Comparison of ENCODE assay signal across 9 cellular contexts in genomic region chr1:26408604-26409003, GRCh38. TPM values are rescaled to one million over a fixed set of nuclear protein-coding genes. Genes with fewer than 3 reads are reported as not detected.
DNase-seq lines count a peak whose midpoint lies in the region; ATAC-seq and TF ChIP-seq lines count a peak whose summit lies in the region.
"Had no signal": no experiment of that assay in that cellular context is flagged by ENCODE, and none has a peak within 500 bp of the region (broad histone marks: within the 10 kb centered on the region; RNA-seq: fewer than 3 reads in every experiment).

No MANE protein-coding gene starts in this region.

- H3K4me1 ChIP-seq in heart right ventricle (peaks cover 0 to 6% (median 0%) of the 10 kb centered on the region in 9 donors), prostate gland (replicated peaks) (no peaks in the 10 kb centered on the region)

- DNase-seq in GM20000 (ENCODE audit: low spot score): peak; percentile 81
- DNase-seq in SK-N-MC (ENCODE audit: low read depth, low spot score): peak; percentile 50
- peak; percentile 54 to 84 for DNase-seq in activated naive CD4-positive, alpha-beta T cell treated with anti-CD3 and anti-CD28 coated beads, Interleukin-2, amount 50 U/mL, for 72 hours (ENCODE audit: low spot score in 2 of 2)
- DNase-seq in heart right ventricle: peak; percentile 72 to 75
- DNase-seq in prostate gland (ENCODE audit: low spot score): peak; percentile 58

- TF ChIP-seq POLR2A in prostate gland (IDR thresholded peaks at IDR 0.05): no peak

- intact Hi-C loops in heart right ventricle (cut with DNase I) (no loop called here), prostate gland (cut with DNase I) (no loop called here)

- H3K9me3 ChIP-seq in SK-N-MC (ENCODE audit: low read depth, low read length): no peaks in the 10 kb centered on the region
- H3K9me3 ChIP-seq in heart right ventricle: no peaks in the 10 kb centered on the region
- H3K9me3 ChIP-seq in prostate gland: no peaks in the 10 kb centered on the region

- H3K9ac ChIP-seq in SK-N-MC (ENCODE audit: insufficient read length): no peak overlapping the region

- TF ChIP-seq CTCF in GM20000 (IDR thresholded peaks at IDR 0.05; ENCODE audit: extremely low read depth, missing control alignments) (no peak), heart right ventricle (IDR thresholded peaks at IDR 0.05) (no peak), prostate gland (IDR thresholded peaks at IDR 0.05) (no peak)

- ATAC-seq in activated naive CD4-positive, alpha-beta T cell treated with anti-CD3 and anti-CD28 coated beads, Interleukin-2, amount 50 U/mL, for 72 hours: peak; percentile 39 to 71
- ATAC-seq in heart right ventricle: peak in 7 of 8 donors; percentile 80 to 90 (median 88)
- no peak for ATAC-seq in GM19455 (IDR thresholded peaks at IDR 0.05; ENCODE audit: unreplicated experiment)
- ATAC-seq in GM21786 (IDR thresholded peaks at IDR 0.05; ENCODE audit: unreplicated experiment): no peak
- ATAC-seq in HG03354 (IDR thresholded peaks at IDR 0.05; ENCODE audit: poor library complexity, severe bottlenecking, unreplicated experiment): no peak

- H3K27ac ChIP-seq in SK-N-MC: no peak overlapping the region
- H3K27ac ChIP-seq in heart right ventricle: no peak overlapping the region
- no peak overlapping the region for H3K27ac ChIP-seq in prostate gland

- WGBS in heart right ventricle, 2 donors: 1% methylated on average over 12 of the region's 12 CpGs
- WGBS in prostate gland: 1% methylated on average over 12 of the region's 12 CpGs

- H3K27me3 ChIP-seq in heart right ventricle: peaks cover 29 to 63% (median 58%) of the 10 kb centered on the region in 7 donors
- peaks cover 34% of the 10 kb centered on the region for H3K27me3 ChIP-seq in prostate gland (replicated peaks; ENCODE audit: insufficient read depth)

- H3K4me3 ChIP-seq in SK-N-MC: no peak overlapping the region
- no peak overlapping the region for H3K4me3 ChIP-seq in heart right ventricle
- H3K4me3 ChIP-seq in prostate gland: no peak overlapping the region

- H3K36me3 ChIP-seq in SK-N-MC (ENCODE audit: insufficient read depth, low read length) (no peaks in the 10 kb centered on the region), heart right ventricle (no peaks in the 10 kb centered on the region), prostate gland (no peaks in the 10 kb centered on the region)

- H3K27ac Mint-ChIP-seq in activated naive CD4-positive, alpha-beta T cell treated with anti-CD3 and anti-CD28 coated beads, Interleukin-2, amount 50 U/mL, for 72 hours: no peak overlapping the region
- H3K27ac Mint-ChIP-seq: T-helper 1 cell treated with Interleukin-12 subunit alpha and Interleukin-12 subunit beta and Interleukin-4 antibody, amounts not matched to agents 30 μg/mL and 1 μg/mL, for 36 hours had no signal

- no peaks in the 10 kb centered on the region for H3K9me3 Mint-ChIP-seq in activated naive CD4-positive, alpha-beta T cell treated with anti-CD3 and anti-CD28 coated beads, Interleukin-2, amount 50 U/mL, for 72 hours
- H3K9me3 Mint-ChIP-seq: T-helper 1 cell treated with Interleukin-12 subunit alpha and Interleukin-12 subunit beta and Interleukin-4 antibody, amounts not matched to agents 30 μg/mL and 1 μg/mL, for 36 hours had no signal

- H3K36me3 Mint-ChIP-seq in activated naive CD4-positive, alpha-beta T cell treated with anti-CD3 and anti-CD28 coated beads, Interleukin-2, amount 50 U/mL, for 72 hours: peaks cover 0 to 10% of the 10 kb centered on the region in 2 donors

RNA-seq across cellular contexts. Expression of gene LIN28A, which starts 2.0 kb away (rescaled TPM):
- not detected for total RNA-seq in activated naive CD4-positive, alpha-beta T cell treated with anti-CD3 and anti-CD28 coated beads, Interleukin-2, amount 50 U/mL, for 72 hours
- total RNA-seq in heart right ventricle (under 1 TPM in 1 of 10 donors, not detected in 9; 0.15 TPM), prostate gland (under 1 TPM in 1 of 2 donors, not detected in 1; 0.17 TPM)
- not detected for polyA plus RNA-seq in heart right ventricle

RNA-seq across cellular contexts. Expression of gene DHDDS, which starts 23.5 kb away (rescaled TPM):
- total RNA-seq in activated naive CD4-positive, alpha-beta T cell treated with anti-CD3 and anti-CD28 coated beads, Interleukin-2, amount 50 U/mL, for 72 hours: 10 to 100 TPM; 44.1 to 49.2 TPM
- 10 to 100 TPM; 23.0 to 45.8 (median 32.5) TPM for total RNA-seq in heart right ventricle
- polyA plus RNA-seq in heart right ventricle: 10 to 100 TPM; 22.1 to 29.2 TPM
- 10 to 100 TPM; 28.9 to 39.0 TPM for total RNA-seq in prostate gland

RNA-seq across cellular contexts. Expression of gene ZNF683, which starts 36.1 kb away (rescaled TPM):
- not detected for total RNA-seq in activated naive CD4-positive, alpha-beta T cell treated with anti-CD3 and anti-CD28 coated beads, Interleukin-2, amount 50 U/mL, for 72 hours
- total RNA-seq in heart right ventricle (1 to 10 TPM in 1 of 10 donors, under 1 TPM in 1, not detected in 8; 0.15 to 1.3 TPM), prostate gland (1 to 10 TPM in 1 of 2 donors, not detected in 1; 4.8 TPM)
- under 1 TPM in 1 of 2 donors, not detected in 1; 0.04 TPM for polyA plus RNA-seq in heart right ventricle

RNA-seq across cellular contexts. Expression of gene CRYBG2, which starts 54.7 kb away (rescaled TPM):
- total RNA-seq in activated naive CD4-positive, alpha-beta T cell treated with anti-CD3 and anti-CD28 coated beads, Interleukin-2, amount 50 U/mL, for 72 hours: 1 to 10 TPM; 1.0 to 6.0 TPM
- total RNA-seq in heart right ventricle: under 1 TPM in 1 of 10 donors, not detected in 9; 0.64 TPM
- under 1 TPM in 1 of 2 donors, not detected in 1; 0.03 TPM for polyA plus RNA-seq in heart right ventricle
- 1 to 10 TPM; 3.9 to 4.8 TPM for total RNA-seq in prostate gland

Comparison
In these comparisons a context has a peak if more than half of its experiments do, and no peak if none do; other contexts are left out.
1. ATAC-seq: peak in activated naive CD4-positive, alpha-beta T cell treated with anti-CD3 and anti-CD28 coated beads, Interleukin-2, amount 50 U/mL, for 72 hours (2 of 2) and heart right ventricle (7 of 8); none in GM19455 (single experiment), GM21786 (single experiment) and HG03354 (single experiment).
2. Peak in every context shown above with its lines, with median percentiles within 50 percentile points of each other: DNase-seq.